10 cellular contexts compared by ENCODE assay signal in the genomic region with DNA sequence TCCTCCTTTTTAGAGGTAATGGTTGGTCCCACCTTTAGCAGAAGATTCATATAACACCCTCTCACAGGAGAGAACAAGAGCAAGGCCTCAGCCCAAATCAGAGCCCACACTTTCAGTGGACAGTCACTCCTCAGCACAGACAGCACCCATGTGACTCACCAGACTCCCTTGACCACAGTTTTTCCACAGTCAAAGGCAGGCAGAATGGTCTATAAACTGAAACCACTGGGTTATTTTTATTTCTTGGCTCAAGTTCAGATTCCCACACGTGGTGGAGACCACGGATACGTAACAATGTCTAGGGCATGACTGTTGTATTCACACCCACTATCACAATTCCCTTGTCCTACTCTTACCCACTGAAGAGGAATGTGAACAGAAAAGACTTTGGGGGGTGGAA.
A peak's percentile ranks its signal among the peaks of the same experiment; 100 is the strongest.
DNase-seq lines count a peak whose midpoint lies in the region; ATAC-seq, FAIRE-seq and TF ChIP-seq lines count a peak whose summit lies in the region.
"Had no signal": no experiment of that assay in that cellular context is flagged by ENCODE, and none has a peak within 500 bp of the region (broad histone marks: within the 10 kb centered on the region; RNA-seq: fewer than 3 reads in every experiment).

No MANE protein-coding gene starts in this region.

- no peak overlapping the region for H2AFZ ChIP-seq in PC-3 (ENCODE audit: low read length)

- FAIRE-seq in urothelium cell line (lab: Jason Lieb, UNC), result peak; percentile 65

- DNase-seq in heart left ventricle, result peak in 3 of 5 donors; percentile 25 to 39 (median 32)
- DNase-seq in Right ventricle myocardium inferior (ENCODE audit: missing footprints), result no peak
- peak; percentile 96 for DNase-seq in PC-3
- peak; percentile 92 for DNase-seq in fibroblast of the aortic adventitia (ENCODE audit: low read depth)
- DNase-seq in urothelium cell line (ENCODE audit: low spot score), result peak; percentile 87
- no peak for DNase-seq in activated CD4-positive, alpha-beta T cell treated with anti-CD3 and anti-CD28 coated beads for 48 hours
- DNase-seq in NCI-H2171 treated with DMSO at 0.1 percent for 48 hours (lab: John Stamatoyannopoulos, UW), result no peak
- DNase-seq: amygdala had no signal

- H3K9ac ChIP-seq in PC-3 (ENCODE audit: low read length), result no peak overlapping the region

- WGBS in heart left ventricle, 4 donors, result 0 to 9% (median 7%) methylated on average over 3 of the region's 3 CpGs

- no TSS peak for BruUV-seq in PC-3 (replicated peaks; lab: Mats Ljungman, UMichigan)

- H3K27me3 ChIP-seq in heart left ventricle, result no peaks in the 10 kb centered on the region
- H3K27me3 ChIP-seq in PC-3 (ENCODE audit: low read length), result no peaks in the 10 kb centered on the region

- no peaks in the 10 kb centered on the region for H3K36me3 ChIP-seq in heart left ventricle
- H3K36me3 ChIP-seq in PC-3 (ENCODE audit: low read depth, low read length), result no peaks in the 10 kb centered on the region

- H3K4me1 ChIP-seq in heart left ventricle (peaks cover 0 to 14% (median 8%) of the 10 kb centered on the region in 12 donors), PC-3 (ENCODE audit: insufficient read depth, low read length) (peaks cover 25% of the 10 kb centered on the region)

- H3K4me3 ChIP-seq in heart left ventricle (no peak overlapping the region), PC-3 (ENCODE audit: low read length) (no peak overlapping the region), fibroblast of the aortic adventitia (ENCODE audit: low read depth, low read length) (no peak overlapping the region)

- H3F3A ChIP-seq in PC-3 (ENCODE audit: low read length, unreplicated experiment), result no peaks in the 10 kb centered on the region

- no peaks in the 10 kb centered on the region for H3K79me2 ChIP-seq in PC-3 (ENCODE audit: low read length)

- CTCF ChIA-PET in PC-3 (lab: Charles Lee), result no interaction called here

- no peaks in the 10 kb centered on the region for H4K20me1 ChIP-seq in PC-3 (ENCODE audit: low read length)

- intact Hi-C loops in heart left ventricle (cut with DNase I), result no loop called here
- intact Hi-C loops in Right ventricle myocardium inferior (cut with DNase I), result no loop called here
- intact Hi-C loops in PC-3 (cut with micrococcal nuclease), result no loop called here

- peak overlapping the region; percentile 40 for H3K4me2 ChIP-seq in PC-3 (ENCODE audit: low read length)

- H3K9me3 ChIP-seq in heart left ventricle (no peaks in the 10 kb centered on the region), PC-3 (ENCODE audit: low read length) (no peaks in the 10 kb centered on the region)

- TF ChIP-seq POLR2A in heart left ventricle (IDR thresholded peaks at IDR 0.05), result no peak

- ATAC-seq in heart left ventricle (peak; percentile 55 to 94 (median 93)), Right ventricle myocardium inferior (no peak), PC-3 (peak; percentile 94), GM18907 (IDR thresholded peaks at IDR 0.05; ENCODE audit: unreplicated experiment) (no peak)

- H3K27ac ChIP-seq in heart left ventricle (peak overlapping the region in 3 of 12 donors; percentile 23 to 62 (median 36)), PC-3 (ENCODE audit: low read length) (peak overlapping the region; percentile 58)
- H3K27ac ChIP-seq: C4-2B had no signal

- TF ChIP-seq CTCF in heart left ventricle (IDR thresholded peaks at IDR 0.05) (no peak), PC-3 (conservative IDR thresholded peaks at IDR 0.05; ENCODE audit: low read depth, low read length) (no peak), fibroblast of the aortic adventitia (IDR thresholded peaks at IDR 0.05; ENCODE audit: insufficient read depth, low read length) (no peak)

- POLR2A ChIA-PET in PC-3 (lab: Charles Lee; ENCODE audit: unreplicated experiment), result no interaction called here

- H3K9me2 ChIP-seq in PC-3 (replicated peaks; ENCODE audit: low read length), result no peaks in the 10 kb centered on the region

Comparison
In these comparisons a context has a peak if more than half of its experiments do, and no peak if none do; other contexts are left out.
1. ATAC-seq: peak in heart left ventricle (4 of 4) and PC-3 (single experiment); none in Right ventricle myocardium inferior (single experiment) and GM18907 (single experiment).
2. DNase-seq: peak in heart left ventricle (3 of 5), PC-3 (single experiment), fibroblast of the aortic adventitia (single experiment) and urothelium cell line (single experiment); none in Right ventricle myocardium inferior (single experiment), activated CD4-positive, alpha-beta T cell treated with anti-CD3 and anti-CD28 coated beads for 48 hours (single experiment) and NCI-H2171 treated with DMSO at 0.1 percent for 48 hours (single experiment).